Comparison of ENCODE assay signal across 1 cellular context in the genomic region with DNA sequence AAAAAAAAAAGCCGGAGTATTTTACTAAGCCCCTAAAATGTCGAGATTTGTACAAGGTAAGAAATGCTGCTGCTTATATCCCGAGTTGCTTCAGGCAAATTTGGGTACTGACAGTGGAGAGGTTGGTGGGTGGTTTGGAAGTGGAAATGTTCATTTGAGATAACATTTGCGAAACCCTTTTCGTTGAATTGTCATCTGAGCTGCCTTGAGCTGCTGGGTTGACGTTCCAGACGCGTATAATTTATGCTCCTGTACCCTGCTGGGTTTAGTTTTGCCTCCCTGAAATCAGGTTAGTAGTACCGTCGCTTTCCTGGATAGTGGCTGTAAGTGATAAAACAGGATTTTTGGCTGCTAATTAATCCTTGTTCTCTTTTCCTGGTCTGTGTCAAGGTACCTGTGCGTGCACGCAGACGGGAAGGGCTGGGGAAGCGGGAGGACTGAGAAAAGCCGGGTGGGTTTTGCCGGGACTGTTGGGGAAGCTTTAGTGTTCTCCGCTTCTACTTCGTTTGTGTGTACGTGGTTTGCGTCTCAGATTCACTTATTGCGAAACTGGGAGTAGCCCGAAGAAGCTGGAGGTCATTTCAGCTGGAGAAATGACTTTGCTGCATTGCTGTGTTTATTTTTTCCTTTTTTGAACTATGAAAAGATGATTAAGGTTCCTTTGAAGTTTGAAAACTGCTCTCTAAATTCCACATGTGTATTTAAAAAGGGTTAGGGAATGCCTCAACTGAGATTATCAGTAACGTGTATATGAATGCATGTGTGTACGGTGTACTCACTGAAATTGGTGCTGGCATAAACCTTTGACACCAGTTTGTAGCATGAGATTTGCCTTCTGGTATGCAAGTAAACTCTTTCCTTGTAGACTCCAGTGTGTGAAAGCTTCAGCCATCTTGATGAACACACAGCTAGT.
TF ChIP-seq lines count a peak whose summit lies in the region.

No MANE protein-coding gene starts in this region.

TF ChIP-seq in HepG2, 621 proteins besides CTCF, POLR2A, EP300 and RAD21 (continued from another document and continues in another):
- TF ChIP-seq, protein P1, sequence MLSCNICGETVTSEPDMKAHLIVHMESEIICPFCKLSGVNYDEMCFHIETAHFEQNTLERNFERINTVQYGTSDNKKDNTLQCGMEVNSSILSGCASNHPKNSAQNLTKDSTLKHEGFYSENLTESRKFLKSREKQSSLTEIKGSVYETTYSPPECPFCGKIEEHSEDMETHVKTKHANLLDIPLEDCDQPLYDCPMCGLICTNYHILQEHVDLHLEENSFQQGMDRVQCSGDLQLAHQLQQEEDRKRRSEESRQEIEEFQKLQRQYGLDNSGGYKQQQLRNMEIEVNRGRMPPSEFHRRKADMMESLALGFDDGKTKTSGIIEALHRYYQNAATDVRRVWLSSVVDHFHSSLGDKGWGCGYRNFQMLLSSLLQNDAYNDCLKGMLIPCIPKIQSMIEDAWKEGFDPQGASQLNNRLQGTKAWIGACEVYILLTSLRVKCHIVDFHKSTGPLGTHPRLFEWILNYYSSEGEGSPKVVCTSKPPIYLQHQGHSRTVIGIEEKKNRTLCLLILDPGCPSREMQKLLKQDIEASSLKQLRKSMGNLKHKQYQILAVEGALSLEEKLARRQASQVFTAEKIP (CRISPR knock-in tag; IDR thresholded peaks at IDR 0.05; ENCODE audit: borderline replicate concordance) = no peak
- TF ChIP-seq TCF12 (IDR thresholded peaks at IDR 0.05) (no peak), TCF12 (CRISPR knock-in tag; IDR thresholded peaks at IDR 0.05) (no peak), ZNF589 (CRISPR knock-in tag; conservative IDR thresholded peaks at IDR 0.05) (no peak), HHEX (CRISPR knock-in tag; IDR thresholded peaks at IDR 0.05) (0 out of 2 replicates have a peak, but pooled peaks have one; percentile 22), ATF7-NPFF (CRISPR knock-in tag; IDR thresholded peaks at IDR 0.05; ENCODE audit: low read depth) (peak; percentile 46; the same call in 1 of the 2 replicates), SRF (IDR thresholded peaks at IDR 0.05; ENCODE audit: low read depth, low read length) (peak; percentile 50; the same call in 1 of the 2 replicates), DNMT3B (CRISPR knock-in tag; conservative IDR thresholded peaks at IDR 0.05) (peak; percentile 23; the same call in 1 of the 2 replicates), ZIK1 (CRISPR knock-in tag; IDR thresholded peaks at IDR 0.05; ENCODE audit: borderline replicate concordance, low read depth) (no peak), ZNF3 (CRISPR knock-in tag; IDR thresholded peaks at IDR 0.05) (no peak), ETS1 (CRISPR knock-in tag; IDR thresholded peaks at IDR 0.05) (no peak), ZFP36L1 (CRISPR knock-in tag; IDR thresholded peaks at IDR 0.05) (no peak; the same call in 1 of the 2 replicates), ZNF563 (CRISPR knock-in tag; IDR thresholded peaks at IDR 0.05) (peak; percentile 35; the same call in 1 of the 2 replicates), KDM4B (CRISPR knock-in tag; IDR thresholded peaks at IDR 0.05) (no peak), ESRRA (CRISPR knock-in tag; IDR thresholded peaks at IDR 0.05; ENCODE audit: low read depth) (peak; percentile 27; the same call in 1 of the 2 replicates), NONO (IDR thresholded peaks at IDR 0.05) (no peak), NONO (CRISPR knock-in tag; conservative IDR thresholded peaks at IDR 0.05) (0 out of 2 replicates have a peak, but pooled peaks have one; percentile 7), ZNF747 (CRISPR knock-in tag; IDR thresholded peaks at IDR 0.05; ENCODE audit: borderline replicate concordance) (no peak), HOXA5 (CRISPR knock-in tag; IDR thresholded peaks at IDR 0.05) (no peak), ZBTB37 (CRISPR knock-in tag; IDR thresholded peaks at IDR 0.05) (no peak), TGIF2 (CRISPR knock-in tag; IDR thresholded peaks at IDR 0.05) (peak; percentile 74; the same call in 1 of the 2 replicates), NCOA1 (CRISPR knock-in tag; IDR thresholded peaks at IDR 0.05) (peak; percentile 7; the same call in 1 of the 2 replicates), SIX4 (CRISPR knock-in tag; IDR thresholded peaks at IDR 0.05) (peak; percentile 72; the same call in 1 of the 2 replicates), DPF2 (CRISPR knock-in tag; IDR thresholded peaks at IDR 0.05; ENCODE audit: borderline replicate concordance, low read depth) (0 out of 2 replicates have a peak, but pooled peaks have one; percentile 42), HDAC1 (CRISPR knock-in tag; IDR thresholded peaks at IDR 0.05) (peak; percentile 68), ATF1 (CRISPR knock-in tag; IDR thresholded peaks at IDR 0.05) (no peak; the same call in 1 of the 2 replicates), YY1 (IDR thresholded peaks at IDR 0.05; ENCODE audit: insufficient read depth, insufficient replicate concordance, low read depth, low read length) (peak; percentile 49), IKZF1 (IDR thresholded peaks at IDR 0.05) (no peak), PHF21A (CRISPR knock-in tag; IDR thresholded peaks at IDR 0.05) (peak; percentile 70; the same call in 1 of the 2 replicates), SMYD3 (CRISPR knock-in tag; IDR thresholded peaks at IDR 0.05) (no peak)
- TF ChIP-seq, protein P2, sequence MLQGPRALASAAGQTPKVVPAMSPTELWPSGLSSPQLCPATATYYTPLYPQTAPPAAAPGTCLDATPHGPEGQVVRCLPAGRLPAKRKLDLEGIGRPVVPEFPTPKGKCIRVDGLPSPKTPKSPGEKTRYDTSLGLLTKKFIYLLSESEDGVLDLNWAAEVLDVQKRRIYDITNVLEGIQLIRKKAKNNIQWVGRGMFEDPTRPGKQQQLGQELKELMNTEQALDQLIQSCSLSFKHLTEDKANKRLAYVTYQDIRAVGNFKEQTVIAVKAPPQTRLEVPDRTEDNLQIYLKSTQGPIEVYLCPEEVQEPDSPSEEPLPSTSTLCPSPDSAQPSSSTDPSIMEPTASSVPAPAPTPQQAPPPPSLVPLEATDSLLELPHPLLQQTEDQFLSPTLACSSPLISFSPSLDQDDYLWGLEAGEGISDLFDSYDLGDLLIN (CRISPR knock-in tag; IDR thresholded peaks at IDR 0.05; ENCODE audit: borderline replicate concordance) = 0 out of 2 replicates have a peak, but pooled peaks have one; percentile 35
- TF ChIP-seq, protein P3, sequence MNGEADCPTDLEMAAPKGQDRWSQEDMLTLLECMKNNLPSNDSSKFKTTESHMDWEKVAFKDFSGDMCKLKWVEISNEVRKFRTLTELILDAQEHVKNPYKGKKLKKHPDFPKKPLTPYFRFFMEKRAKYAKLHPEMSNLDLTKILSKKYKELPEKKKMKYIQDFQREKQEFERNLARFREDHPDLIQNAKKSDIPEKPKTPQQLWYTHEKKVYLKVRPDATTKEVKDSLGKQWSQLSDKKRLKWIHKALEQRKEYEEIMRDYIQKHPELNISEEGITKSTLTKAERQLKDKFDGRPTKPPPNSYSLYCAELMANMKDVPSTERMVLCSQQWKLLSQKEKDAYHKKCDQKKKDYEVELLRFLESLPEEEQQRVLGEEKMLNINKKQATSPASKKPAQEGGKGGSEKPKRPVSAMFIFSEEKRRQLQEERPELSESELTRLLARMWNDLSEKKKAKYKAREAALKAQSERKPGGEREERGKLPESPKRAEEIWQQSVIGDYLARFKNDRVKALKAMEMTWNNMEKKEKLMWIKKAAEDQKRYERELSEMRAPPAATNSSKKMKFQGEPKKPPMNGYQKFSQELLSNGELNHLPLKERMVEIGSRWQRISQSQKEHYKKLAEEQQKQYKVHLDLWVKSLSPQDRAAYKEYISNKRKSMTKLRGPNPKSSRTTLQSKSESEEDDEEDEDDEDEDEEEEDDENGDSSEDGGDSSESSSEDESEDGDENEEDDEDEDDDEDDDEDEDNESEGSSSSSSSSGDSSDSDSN (CRISPR knock-in tag; IDR thresholded peaks at IDR 0.05) = no peak; the same call in 1 of the 2 replicates
- TF ChIP-seq, protein P4, sequence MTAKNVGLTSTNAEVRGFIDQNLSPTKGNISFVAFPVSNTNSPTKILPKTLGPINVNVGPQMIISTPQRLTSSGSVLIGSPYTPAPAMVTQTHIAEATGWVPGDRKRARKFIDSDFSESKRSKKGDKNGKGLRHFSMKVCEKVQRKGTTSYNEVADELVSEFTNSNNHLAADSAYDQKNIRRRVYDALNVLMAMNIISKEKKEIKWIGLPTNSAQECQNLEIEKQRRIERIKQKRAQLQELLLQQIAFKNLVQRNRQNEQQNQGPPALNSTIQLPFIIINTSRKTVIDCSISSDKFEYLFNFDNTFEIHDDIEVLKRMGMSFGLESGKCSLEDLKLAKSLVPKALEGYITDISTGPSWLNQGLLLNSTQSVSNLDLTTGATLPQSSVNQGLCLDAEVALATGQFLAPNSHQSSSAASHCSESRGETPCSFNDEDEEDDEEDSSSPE (CRISPR knock-in tag; IDR thresholded peaks at IDR 0.05) = no peak
- TF ChIP-seq, protein P5, sequence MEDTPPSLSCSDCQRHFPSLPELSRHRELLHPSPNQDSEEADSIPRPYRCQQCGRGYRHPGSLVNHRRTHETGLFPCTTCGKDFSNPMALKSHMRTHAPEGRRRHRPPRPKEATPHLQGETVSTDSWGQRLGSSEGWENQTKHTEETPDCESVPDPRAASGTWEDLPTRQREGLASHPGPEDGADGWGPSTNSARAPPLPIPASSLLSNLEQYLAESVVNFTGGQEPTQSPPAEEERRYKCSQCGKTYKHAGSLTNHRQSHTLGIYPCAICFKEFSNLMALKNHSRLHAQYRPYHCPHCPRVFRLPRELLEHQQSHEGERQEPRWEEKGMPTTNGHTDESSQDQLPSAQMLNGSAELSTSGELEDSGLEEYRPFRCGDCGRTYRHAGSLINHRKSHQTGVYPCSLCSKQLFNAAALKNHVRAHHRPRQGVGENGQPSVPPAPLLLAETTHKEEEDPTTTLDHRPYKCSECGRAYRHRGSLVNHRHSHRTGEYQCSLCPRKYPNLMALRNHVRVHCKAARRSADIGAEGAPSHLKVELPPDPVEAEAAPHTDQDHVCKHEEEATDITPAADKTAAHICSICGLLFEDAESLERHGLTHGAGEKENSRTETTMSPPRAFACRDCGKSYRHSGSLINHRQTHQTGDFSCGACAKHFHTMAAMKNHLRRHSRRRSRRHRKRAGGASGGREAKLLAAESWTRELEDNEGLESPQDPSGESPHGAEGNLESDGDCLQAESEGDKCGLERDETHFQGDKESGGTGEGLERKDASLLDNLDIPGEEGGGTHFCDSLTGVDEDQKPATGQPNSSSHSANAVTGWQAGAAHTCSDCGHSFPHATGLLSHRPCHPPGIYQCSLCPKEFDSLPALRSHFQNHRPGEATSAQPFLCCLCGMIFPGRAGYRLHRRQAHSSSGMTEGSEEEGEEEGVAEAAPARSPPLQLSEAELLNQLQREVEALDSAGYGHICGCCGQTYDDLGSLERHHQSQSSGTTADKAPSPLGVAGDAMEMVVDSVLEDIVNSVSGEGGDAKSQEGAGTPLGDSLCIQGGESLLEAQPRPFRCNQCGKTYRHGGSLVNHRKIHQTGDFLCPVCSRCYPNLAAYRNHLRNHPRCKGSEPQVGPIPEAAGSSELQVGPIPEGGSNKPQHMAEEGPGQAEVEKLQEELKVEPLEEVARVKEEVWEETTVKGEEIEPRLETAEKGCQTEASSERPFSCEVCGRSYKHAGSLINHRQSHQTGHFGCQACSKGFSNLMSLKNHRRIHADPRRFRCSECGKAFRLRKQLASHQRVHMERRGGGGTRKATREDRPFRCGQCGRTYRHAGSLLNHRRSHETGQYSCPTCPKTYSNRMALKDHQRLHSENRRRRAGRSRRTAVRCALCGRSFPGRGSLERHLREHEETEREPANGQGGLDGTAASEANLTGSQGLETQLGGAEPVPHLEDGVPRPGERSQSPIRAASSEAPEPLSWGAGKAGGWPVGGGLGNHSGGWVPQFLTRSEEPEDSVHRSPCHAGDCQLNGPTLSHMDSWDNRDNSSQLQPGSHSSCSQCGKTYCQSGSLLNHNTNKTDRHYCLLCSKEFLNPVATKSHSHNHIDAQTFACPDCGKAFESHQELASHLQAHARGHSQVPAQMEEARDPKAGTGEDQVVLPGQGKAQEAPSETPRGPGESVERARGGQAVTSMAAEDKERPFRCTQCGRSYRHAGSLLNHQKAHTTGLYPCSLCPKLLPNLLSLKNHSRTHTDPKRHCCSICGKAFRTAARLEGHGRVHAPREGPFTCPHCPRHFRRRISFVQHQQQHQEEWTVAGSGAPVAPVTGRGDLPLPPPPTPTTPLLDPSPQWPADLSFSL (CRISPR knock-in tag; IDR thresholded peaks at IDR 0.05) = peak; percentile 80
- TF ChIP-seq, protein P6, sequence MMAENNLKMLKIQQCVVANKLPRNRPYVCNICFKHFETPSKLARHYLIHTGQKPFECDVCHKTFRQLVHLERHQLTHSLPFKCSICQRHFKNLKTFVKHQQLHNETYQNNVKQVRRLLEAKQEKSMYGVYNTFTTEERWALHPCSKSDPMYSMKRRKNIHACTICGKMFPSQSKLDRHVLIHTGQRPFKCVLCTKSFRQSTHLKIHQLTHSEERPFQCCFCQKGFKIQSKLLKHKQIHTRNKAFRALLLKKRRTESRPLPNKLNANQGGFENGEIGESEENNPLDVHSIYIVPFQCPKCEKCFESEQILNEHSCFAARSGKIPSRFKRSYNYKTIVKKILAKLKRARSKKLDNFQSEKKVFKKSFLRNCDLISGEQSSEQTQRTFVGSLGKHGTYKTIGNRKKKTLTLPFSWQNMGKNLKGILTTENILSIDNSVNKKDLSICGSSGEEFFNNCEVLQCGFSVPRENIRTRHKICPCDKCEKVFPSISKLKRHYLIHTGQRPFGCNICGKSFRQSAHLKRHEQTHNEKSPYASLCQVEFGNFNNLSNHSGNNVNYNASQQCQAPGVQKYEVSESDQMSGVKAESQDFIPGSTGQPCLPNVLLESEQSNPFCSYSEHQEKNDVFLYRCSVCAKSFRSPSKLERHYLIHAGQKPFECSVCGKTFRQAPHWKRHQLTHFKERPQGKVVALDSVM (CRISPR knock-in tag; IDR thresholded peaks at IDR 0.05) = no peak
- TF ChIP-seq, protein P7, sequence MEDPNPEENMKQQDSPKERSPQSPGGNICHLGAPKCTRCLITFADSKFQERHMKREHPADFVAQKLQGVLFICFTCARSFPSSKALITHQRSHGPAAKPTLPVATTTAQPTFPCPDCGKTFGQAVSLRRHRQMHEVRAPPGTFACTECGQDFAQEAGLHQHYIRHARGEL (CRISPR knock-in tag; IDR thresholded peaks at IDR 0.05) = no peak
